Comparison of ENCODE assay signal across 1 cellular context in genomic region chr11:1686220-1686619, GRCh38.
A peak's percentile ranks its signal among the peaks of the same experiment; 100 is the strongest.
TF ChIP-seq lines count a peak whose summit lies in the region.

No MANE protein-coding gene starts in this region.

TF ChIP-seq in HepG2, 621 proteins besides CTCF, POLR2A, EP300 and RAD21:
- TF ChIP-seq, protein P1, sequence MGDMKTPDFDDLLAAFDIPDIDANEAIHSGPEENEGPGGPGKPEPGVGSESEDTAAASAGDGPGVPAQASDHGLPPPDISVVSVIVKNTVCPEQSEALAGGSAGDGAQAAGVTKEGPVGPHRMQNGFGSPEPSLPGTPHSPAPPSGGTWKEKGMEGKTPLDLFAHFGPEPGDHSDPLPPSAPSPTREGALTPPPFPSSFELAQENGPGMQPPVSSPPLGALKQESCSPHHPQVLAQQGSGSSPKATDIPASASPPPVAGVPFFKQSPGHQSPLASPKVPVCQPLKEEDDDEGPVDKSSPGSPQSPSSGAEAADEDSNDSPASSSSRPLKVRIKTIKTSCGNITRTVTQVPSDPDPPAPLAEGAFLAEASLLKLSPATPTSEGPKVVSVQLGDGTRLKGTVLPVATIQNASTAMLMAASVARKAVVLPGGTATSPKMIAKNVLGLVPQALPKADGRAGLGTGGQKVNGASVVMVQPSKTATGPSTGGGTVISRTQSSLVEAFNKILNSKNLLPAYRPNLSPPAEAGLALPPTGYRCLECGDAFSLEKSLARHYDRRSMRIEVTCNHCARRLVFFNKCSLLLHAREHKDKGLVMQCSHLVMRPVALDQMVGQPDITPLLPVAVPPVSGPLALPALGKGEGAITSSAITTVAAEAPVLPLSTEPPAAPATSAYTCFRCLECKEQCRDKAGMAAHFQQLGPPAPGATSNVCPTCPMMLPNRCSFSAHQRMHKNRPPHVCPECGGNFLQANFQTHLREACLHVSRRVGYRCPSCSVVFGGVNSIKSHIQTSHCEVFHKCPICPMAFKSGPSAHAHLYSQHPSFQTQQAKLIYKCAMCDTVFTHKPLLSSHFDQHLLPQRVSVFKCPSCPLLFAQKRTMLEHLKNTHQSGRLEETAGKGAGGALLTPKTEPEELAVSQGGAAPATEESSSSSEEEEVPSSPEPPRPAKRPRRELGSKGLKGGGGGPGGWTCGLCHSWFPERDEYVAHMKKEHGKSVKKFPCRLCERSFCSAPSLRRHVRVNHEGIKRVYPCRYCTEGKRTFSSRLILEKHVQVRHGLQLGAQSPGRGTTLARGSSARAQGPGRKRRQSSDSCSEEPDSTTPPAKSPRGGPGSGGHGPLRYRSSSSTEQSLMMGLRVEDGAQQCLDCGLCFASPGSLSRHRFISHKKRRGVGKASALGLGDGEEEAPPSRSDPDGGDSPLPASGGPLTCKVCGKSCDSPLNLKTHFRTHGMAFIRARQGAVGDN (CRISPR knock-in tag; IDR thresholded peaks at IDR 0.05): peak; percentile 30
